In genomic region chr17:29159286-29159860, GRCh38 we compare ENCODE assay signal across 12 cellular contexts. TPM values are rescaled to one million over a fixed set of nuclear protein-coding genes. Genes with fewer than 3 reads are reported as not detected.
DNase-seq lines count a peak whose midpoint lies in the region; ATAC-seq and TF ChIP-seq lines count a peak whose summit lies in the region.
"Had no signal": no experiment of that assay in that cellular context is flagged by ENCODE, and none has a peak within 500 bp of the region (broad histone marks: within the 10 kb centered on the region; RNA-seq: fewer than 3 reads in every experiment).

No MANE protein-coding gene starts in this region.

- H3K27ac ChIP-seq in thyroid gland (peak overlapping the region; percentile 14 to 76 (median 65)), left ventricle myocardium inferior (replicated peaks) (no peak overlapping the region), OCI-LY7 (ENCODE audit: low read depth, low read length, poor library complexity, severe bottlenecking) (no peak overlapping the region)

- H3K4me2 ChIP-seq in OCI-LY7 (ENCODE audit: low read length), result no peak overlapping the region

- H3K4me3 ChIP-seq in thyroid gland (replicated peaks in 1 of 3), result no peak overlapping the region
- no peak overlapping the region for H3K4me3 ChIP-seq in left ventricle myocardium inferior
- H3K4me3 ChIP-seq in OCI-LY7 (ENCODE audit: low read depth, low read length, poor library complexity, severe bottlenecking), result no peak overlapping the region

- H3K27me3 ChIP-seq in thyroid gland, result no peaks in the 10 kb centered on the region
- no peaks in the 10 kb centered on the region for H3K27me3 ChIP-seq in left ventricle myocardium inferior (ENCODE audit: low read depth)

- intact Hi-C loops in activated CD4-positive, alpha-beta memory T cell treated with anti-CD3 and anti-CD28 coated beads for 36 hours (cut with micrococcal nuclease), result no loop called here
- intact Hi-C loops in thyroid gland (cut with DNase I) (no loop called here), left ventricle myocardium inferior (cut with micrococcal nuclease) (no loop called here), OCI-LY7 (cut with micrococcal nuclease; ENCODE audit: unreplicated experiment) (no loop called here)

- no peaks in the 10 kb centered on the region for H3K9me2 ChIP-seq in OCI-LY7 (ENCODE audit: insufficient read depth, low read length)

- H3K27ac Mint-ChIP-seq in activated CD4-positive, alpha-beta memory T cell treated with anti-CD3 and anti-CD28 coated beads, Interleukin-2, amount 10 ng/mL, durations not matched to agents 7 days and 5 days, result peak overlapping the region; percentile 64
- H3K27ac Mint-ChIP-seq in activated CD4-positive, alpha-beta memory T cell treated with anti-CD3 and anti-CD28 coated beads for 36 hours, result no peak overlapping the region
- peak overlapping the region; percentile 55 for H3K27ac Mint-ChIP-seq in activated CD8-positive, alpha-beta T cell treated with anti-CD3 and anti-CD28 coated beads, Interleukin-2, amount 10 ng/mL, durations not matched to agents 7 days and 5 days
- no peak overlapping the region for H3K27ac Mint-ChIP-seq in glutamatergic neuron (ENCODE audit: unreplicated experiment)

- H3K4me1 Mint-ChIP-seq in activated CD4-positive, alpha-beta memory T cell treated with anti-CD3 and anti-CD28 coated beads, Interleukin-2, amount 10 ng/mL, durations not matched to agents 7 days and 5 days, result peaks cover 41% of the 10 kb centered on the region
- peaks cover 27% of the 10 kb centered on the region for H3K4me1 Mint-ChIP-seq in activated CD4-positive, alpha-beta memory T cell treated with anti-CD3 and anti-CD28 coated beads for 36 hours (ENCODE audit: low read depth)
- peaks cover 40% of the 10 kb centered on the region for H3K4me1 Mint-ChIP-seq in activated CD8-positive, alpha-beta T cell treated with anti-CD3 and anti-CD28 coated beads, Interleukin-2, amount 10 ng/mL, durations not matched to agents 7 days and 5 days (ENCODE audit: low read depth)
- peaks cover 58% of the 10 kb centered on the region for H3K4me1 Mint-ChIP-seq in glutamatergic neuron (ENCODE audit: low read depth, unreplicated experiment)

- no peaks in the 10 kb centered on the region for H3K36me3 ChIP-seq in thyroid gland
- peaks cover 6% of the 10 kb centered on the region for H3K36me3 ChIP-seq in left ventricle myocardium inferior
- H3K36me3 ChIP-seq in OCI-LY7 (ENCODE audit: insufficient read depth, low read length), result no peaks in the 10 kb centered on the region

- H3K4me3 Mint-ChIP-seq in activated CD4-positive, alpha-beta memory T cell treated with anti-CD3 and anti-CD28 coated beads, Interleukin-2, amount 10 ng/mL, durations not matched to agents 7 days and 5 days, result peak overlapping the region; percentile 35
- no peak overlapping the region for H3K4me3 Mint-ChIP-seq in activated CD4-positive, alpha-beta memory T cell treated with anti-CD3 and anti-CD28 coated beads for 36 hours
- no peak overlapping the region for H3K4me3 Mint-ChIP-seq in activated CD8-positive, alpha-beta T cell treated with anti-CD3 and anti-CD28 coated beads, Interleukin-2, amount 10 ng/mL, durations not matched to agents 7 days and 5 days
- H3K4me3 Mint-ChIP-seq in glutamatergic neuron (ENCODE audit: unreplicated experiment), result peak overlapping the region; percentile 25
- H3K4me3 Mint-ChIP-seq: immature natural killer cell had no signal

- no peak for TF ChIP-seq POLR2A in thyroid gland (IDR thresholded peaks at IDR 0.05)

- no peak for TF ChIP-seq CTCF in glutamatergic neuron (IDR thresholded peaks at IDR 0.05; ENCODE audit: partially characterized antibody, unreplicated experiment)
- no peak for TF ChIP-seq CTCF in thyroid gland (IDR thresholded peaks at IDR 0.05)
- no peak for TF ChIP-seq CTCF in left ventricle myocardium inferior (IDR thresholded peaks at IDR 0.05; ENCODE audit: borderline replicate concordance)
- no peak for TF ChIP-seq CTCF in OCI-LY7 (conservative IDR thresholded peaks at IDR 0.05; ENCODE audit: low read length)

- no peaks in the 10 kb centered on the region for H4K20me1 ChIP-seq in OCI-LY7 (ENCODE audit: insufficient read depth, low read length)

- WGBS in thyroid gland, 2 donors, result 41 to 51% methylated on average over 4 of the region's 4 CpGs

- H3K4me1 ChIP-seq in thyroid gland (peaks cover 41 to 66% of the 10 kb centered on the region in 2 donors), left ventricle myocardium inferior (peaks cover 79% of the 10 kb centered on the region), OCI-LY7 (ENCODE audit: insufficient read depth, low read length, poor library complexity, severe bottlenecking) (no peaks in the 10 kb centered on the region)

- ATAC-seq in activated CD8-positive, alpha-beta T cell treated with anti-CD3 and anti-CD28 coated beads, Interleukin-2, amount 10 ng/mL, durations not matched to agents 7 days and 5 days, result no peak

- POLR2A ChIA-PET in activated CD4-positive, alpha-beta memory T cell treated with anti-CD3 and anti-CD28 coated beads, Interleukin-2, amount 10 ng/mL, durations not matched to agents 7 days and 5 days (lab: Charles Lee), result interaction anchor here (0.7 to 0.8 kb wide), 2 partner anchors 10 to 20 kb away, joined by 3 to 4 read pairs; no protein-coding TSS in a partner anchor
- POLR2A ChIA-PET in activated CD4-positive, alpha-beta memory T cell treated with anti-CD3 and anti-CD28 coated beads for 36 hours (lab: Charles Lee), result no interaction called here
- POLR2A ChIA-PET in activated CD8-positive, alpha-beta T cell treated with anti-CD3 and anti-CD28 coated beads, Interleukin-2, amount 10 ng/mL, durations not matched to agents 7 days and 5 days (lab: Charles Lee), result interaction anchor here (0.8 kb wide), 1 partner anchor 18 kb away, joined by 4 read pairs; no protein-coding TSS in a partner anchor
- POLR2A ChIA-PET in OCI-LY7 (lab: Charles Lee), result no interaction called here

- H3K79me2 ChIP-seq in OCI-LY7 (ENCODE audit: insufficient read depth, low read depth, low read length), result no peaks in the 10 kb centered on the region

- CTCF ChIA-PET in activated CD4-positive, alpha-beta memory T cell treated with anti-CD3 and anti-CD28 coated beads, Interleukin-2, amount 10 ng/mL, durations not matched to agents 7 days and 5 days (lab: Charles Lee), result interaction anchor here (1.2 to 1.6 kb wide), 4 partner anchors 10 to 35 kb away, joined by 4 to 9 read pairs (median 4); partner anchors contain the start of gene MYO18A
- CTCF ChIA-PET in activated CD4-positive, alpha-beta memory T cell treated with anti-CD3 and anti-CD28 coated beads for 36 hours (lab: Charles Lee), result interaction anchor here (1.3 to 2.6 kb wide), 4 partner anchors 10 to 133 kb away, joined by 4 to 12 read pairs (median 4); partner anchors contain the start of gene MYO18A
- CTCF ChIA-PET in activated CD8-positive, alpha-beta T cell treated with anti-CD3 and anti-CD28 coated beads, Interleukin-2, amount 10 ng/mL, durations not matched to agents 7 days and 5 days (lab: Charles Lee), result interaction anchor here (1.1 to 1.5 kb wide), 2 partner anchors 10 to 36 kb away, joined by 4 to 5 read pairs; no protein-coding TSS in a partner anchor
- CTCF ChIA-PET in OCI-LY7 (lab: Charles Lee; ENCODE audit: unreplicated experiment), result no interaction called here

- H3K27me3 Mint-ChIP-seq in activated CD4-positive, alpha-beta memory T cell treated with anti-CD3 and anti-CD28 coated beads, Interleukin-2, amount 10 ng/mL, durations not matched to agents 7 days and 5 days, result no peaks in the 10 kb centered on the region
- no peaks in the 10 kb centered on the region for H3K27me3 Mint-ChIP-seq in activated CD4-positive, alpha-beta memory T cell treated with anti-CD3 and anti-CD28 coated beads for 36 hours
- no peaks in the 10 kb centered on the region for H3K27me3 Mint-ChIP-seq in activated CD8-positive, alpha-beta T cell treated with anti-CD3 and anti-CD28 coated beads, Interleukin-2, amount 10 ng/mL, durations not matched to agents 7 days and 5 days (ENCODE audit: low read depth)
- H3K27me3 Mint-ChIP-seq in glutamatergic neuron (ENCODE audit: unreplicated experiment), result peaks cover 16% of the 10 kb centered on the region

- H3K9me3 ChIP-seq in thyroid gland (no peaks in the 10 kb centered on the region), left ventricle myocardium inferior (replicated peaks) (no peaks in the 10 kb centered on the region), OCI-LY7 (ENCODE audit: low read length) (no peaks in the 10 kb centered on the region)

- H2AFZ ChIP-seq in OCI-LY7 (ENCODE audit: low read length), result no peak overlapping the region

- DNase-seq in activated CD4-positive, alpha-beta memory T cell treated with anti-CD3 and anti-CD28 coated beads, Interleukin-2, amount 10 ng/mL, durations not matched to agents 7 days and 5 days, result no peak
- no peak for DNase-seq in activated CD4-positive, alpha-beta memory T cell treated with anti-CD3 and anti-CD28 coated beads for 36 hours
- DNase-seq in activated CD8-positive, alpha-beta T cell treated with anti-CD3 and anti-CD28 coated beads, Interleukin-2, amount 10 ng/mL, durations not matched to agents 7 days and 5 days, result no peak
- DNase-seq in glutamatergic neuron, result no peak
- DNase-seq in thyroid gland, result no peak
- no peak for DNase-seq in left ventricle myocardium inferior
- DNase-seq in OCI-LY7 (ENCODE audit: low spot score), result no peak
- DNase-seq in pons (ENCODE audit: low spot score), result no peak
- DNase-seq: activated T-cell treated with anti-CD3 and anti-CD28 coated beads, Interleukin-2, amount 50 U/mL, for 48 hours; immature natural killer cell; Kasumi-1; stimulated activated CD4-positive, alpha-beta T cell treated with anti-CD3 and anti-CD28 coated beads, Interleukin-4, amount 100 ng/mL, for 4 hours had no signal

- H3K9me3 Mint-ChIP-seq in activated CD4-positive, alpha-beta memory T cell treated with anti-CD3 and anti-CD28 coated beads, Interleukin-2, amount 10 ng/mL, durations not matched to agents 7 days and 5 days, result no peaks in the 10 kb centered on the region
- H3K9me3 Mint-ChIP-seq in activated CD4-positive, alpha-beta memory T cell treated with anti-CD3 and anti-CD28 coated beads for 36 hours, result no peaks in the 10 kb centered on the region
- no peaks in the 10 kb centered on the region for H3K9me3 Mint-ChIP-seq in activated CD8-positive, alpha-beta T cell treated with anti-CD3 and anti-CD28 coated beads, Interleukin-2, amount 10 ng/mL, durations not matched to agents 7 days and 5 days (ENCODE audit: insufficient read depth)
- H3K9me3 Mint-ChIP-seq in glutamatergic neuron (ENCODE audit: unreplicated experiment), result peaks cover 16% of the 10 kb centered on the region
- H3K9me3 Mint-ChIP-seq: immature natural killer cell had no signal

- H3K36me3 Mint-ChIP-seq in activated CD4-positive, alpha-beta memory T cell treated with anti-CD3 and anti-CD28 coated beads, Interleukin-2, amount 10 ng/mL, durations not matched to agents 7 days and 5 days (ENCODE audit: low read depth), result no peaks in the 10 kb centered on the region
- no peaks in the 10 kb centered on the region for H3K36me3 Mint-ChIP-seq in activated CD4-positive, alpha-beta memory T cell treated with anti-CD3 and anti-CD28 coated beads for 36 hours
- H3K36me3 Mint-ChIP-seq in activated CD8-positive, alpha-beta T cell treated with anti-CD3 and anti-CD28 coated beads, Interleukin-2, amount 10 ng/mL, durations not matched to agents 7 days and 5 days (ENCODE audit: low read depth), result no peaks in the 10 kb centered on the region
- no peaks in the 10 kb centered on the region for H3K36me3 Mint-ChIP-seq in glutamatergic neuron (ENCODE audit: unreplicated experiment)
- H3K36me3 Mint-ChIP-seq: immature natural killer cell had no signal

- BruUV-seq in OCI-LY7 (replicated peaks; lab: Mats Ljungman, UMichigan), result no TSS peak

RNA-seq across cellular contexts. Expression of gene MYO18A, which starts 20.8 kb away (rescaled TPM):
- 100 to 1,000 TPM in 1 of 2 experiments, 10 to 100 TPM in 1; 92.6 to 100 TPM for total RNA-seq in activated CD4-positive, alpha-beta memory T cell treated with anti-CD3 and anti-CD28 coated beads, Interleukin-2, amount 10 ng/mL, durations not matched to agents 7 days and 5 days
- total RNA-seq in activated CD4-positive, alpha-beta memory T cell treated with anti-CD3 and anti-CD28 coated beads for 36 hours, result 10 to 100 TPM; 46.3 to 47.1 TPM
- total RNA-seq in activated CD8-positive, alpha-beta T cell treated with anti-CD3 and anti-CD28 coated beads, Interleukin-2, amount 10 ng/mL, durations not matched to agents 7 days and 5 days, result 10 to 100 TPM; 53.4 to 53.8 TPM
- 465 TPM for total RNA-seq in glutamatergic neuron (ENCODE audit: unreplicated experiment)
- total RNA-seq in thyroid gland, result 10 to 100 TPM; 32.1 to 49.8 (median 40.6) TPM
- total RNA-seq in left ventricle myocardium inferior, result 397 TPM
- total RNA-seq in OCI-LY7 (2014; rRNA removed; shearing (Covaris generic)), result 124 and 131 TPM in 2 replicates
- total RNA-seq in OCI-LY7 (2022), result 128 and 143 TPM in 2 replicates

Comparison
In these comparisons a context has a peak if more than half of its experiments do, and no peak if none do; other contexts are left out.
1. H3K27ac Mint-ChIP-seq: peak in activated CD4-positive, alpha-beta memory T cell treated with anti-CD3 and anti-CD28 coated beads, Interleukin-2, amount 10 ng/mL, durations not matched to agents 7 days and 5 days (single experiment) and activated CD8-positive, alpha-beta T cell treated with anti-CD3 and anti-CD28 coated beads, Interleukin-2, amount 10 ng/mL, durations not matched to agents 7 days and 5 days (single experiment); none in activated CD4-positive, alpha-beta memory T cell treated with anti-CD3 and anti-CD28 coated beads for 36 hours (single experiment) and glutamatergic neuron (single experiment).
2. H3K4me3 Mint-ChIP-seq: peak in activated CD4-positive, alpha-beta memory T cell treated with anti-CD3 and anti-CD28 coated beads, Interleukin-2, amount 10 ng/mL, durations not matched to agents 7 days and 5 days (single experiment) and glutamatergic neuron (single experiment); none in activated CD4-positive, alpha-beta memory T cell treated with anti-CD3 and anti-CD28 coated beads for 36 hours (single experiment) and activated CD8-positive, alpha-beta T cell treated with anti-CD3 and anti-CD28 coated beads, Interleukin-2, amount 10 ng/mL, durations not matched to agents 7 days and 5 days (single experiment).
3. POLR2A ChIA-PET loops: an anchor here in activated CD4-positive, alpha-beta memory T cell treated with anti-CD3 and anti-CD28 coated beads, Interleukin-2, amount 10 ng/mL, durations not matched to agents 7 days and 5 days (0.7 to 0.8 kb wide) and activated CD8-positive, alpha-beta T cell treated with anti-CD3 and anti-CD28 coated beads, Interleukin-2, amount 10 ng/mL, durations not matched to agents 7 days and 5 days (0.8 kb wide); none called in activated CD4-positive, alpha-beta memory T cell treated with anti-CD3 and anti-CD28 coated beads for 36 hours and OCI-LY7.
4. H3K27ac ChIP-seq: peak in thyroid gland (3 of 3); none in left ventricle myocardium inferior (single experiment) and OCI-LY7 (single experiment).